Comparison of ENCODE assay signal across 25 cellular contexts in the genomic region with DNA sequence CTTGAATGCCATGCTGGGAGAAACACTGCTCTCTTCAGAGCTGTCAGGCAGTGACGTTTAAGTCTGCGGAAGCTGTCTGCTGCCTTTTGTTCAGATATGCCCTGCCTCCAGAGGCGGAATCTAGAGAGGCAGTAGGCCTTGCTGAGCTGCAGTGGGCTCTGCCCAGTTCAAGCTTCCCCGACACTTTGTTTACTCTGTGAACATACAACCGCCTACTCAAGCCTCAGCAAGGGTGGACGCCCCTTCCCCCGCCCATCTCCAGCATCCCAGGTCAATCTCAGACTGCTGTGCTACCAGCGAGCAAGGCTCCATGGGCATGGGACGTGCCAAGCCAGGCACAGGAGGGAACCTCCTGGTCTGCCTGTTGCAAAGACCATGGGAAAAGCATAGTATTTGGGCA.
"Had no signal": no experiment of that assay in that cellular context is flagged by ENCODE, and none has a peak within 500 bp of the region (broad histone marks: within the 10 kb centered on the region; RNA-seq: fewer than 3 reads in every experiment).

No MANE protein-coding gene starts in this region.

- H3K27me3 Mint-ChIP-seq: dendritic cell treated with granulocyte-macrophage colony-stimulating factor and Interleukin-4, amounts not matched to agents 40 ng/mL and 50 ng/mL, for 4 days had no signal

- DNase-seq: colonic mucosa; effector memory CD4-positive, alpha-beta T cell; erythroblast; esophagus squamous epithelium; foreskin melanocyte; hypothalamus; immature natural killer cell; islet precursor cell; left ventricle myocardium superior; lower lobe of right lung; natural killer cell; occipital lobe; ovary; posterior cingulate gyrus; psoas muscle; right cardiac atrium; sigmoid colon; stimulated activated CD4-positive, alpha-beta T cell treated with anti-CD3 and anti-CD28 coated beads, Interleukin-2, amount 100 ng/mL, for 24 hours; stimulated activated CD4-positive, alpha-beta T cell treated with anti-CD3 and anti-CD28 coated beads, Interleukin-4, amount 100 ng/mL, for 24 hours; stimulated activated naive CD4-positive, alpha-beta T cell treated with Interleukin-2 at 50 U/mL for 16 hours; stomach; thyroid gland had no signal

- H3K9me3 ChIP-seq: colonic mucosa, lower lobe of right lung, ovary, psoas muscle, thyroid gland had no signal

- H3K4me3 Mint-ChIP-seq: dendritic cell treated with granulocyte-macrophage colony-stimulating factor and Interleukin-4, amounts not matched to agents 40 ng/mL and 50 ng/mL, for 4 days; immature natural killer cell; natural killer cell; stimulated activated effector memory CD8-positive, alpha-beta T cell treated with anti-CD3 and anti-CD28 coated beads, Interleukin-12 subunit alpha, Interleukin-12 subunit beta, amount 100 ng/mL, for 72 hours; type B pancreatic cell had no signal

- H3K27me3 ChIP-seq: colonic mucosa, esophagus squamous epithelium, ovary, sigmoid colon, stomach, thyroid gland had no signal

- H3K9me3 Mint-ChIP-seq: dendritic cell treated with granulocyte-macrophage colony-stimulating factor and Interleukin-4, amounts not matched to agents 40 ng/mL and 50 ng/mL, for 4 days had no signal

- H3K36me3 Mint-ChIP-seq: immature natural killer cell; natural killer cell; stimulated activated effector memory CD8-positive, alpha-beta T cell treated with anti-CD3 and anti-CD28 coated beads, Interleukin-12 subunit alpha, Interleukin-12 subunit beta, amount 100 ng/mL, for 72 hours; type B pancreatic cell had no signal

- H3K27ac Mint-ChIP-seq: dendritic cell treated with granulocyte-macrophage colony-stimulating factor and Interleukin-4, amounts not matched to agents 40 ng/mL and 50 ng/mL, for 4 days; immature natural killer cell; natural killer cell; stimulated activated effector memory CD8-positive, alpha-beta T cell treated with anti-CD3 and anti-CD28 coated beads, Interleukin-12 subunit alpha, Interleukin-12 subunit beta, amount 100 ng/mL, for 72 hours; type B pancreatic cell had no signal

- H3K27ac ChIP-seq: colonic mucosa, esophagus squamous epithelium, lower lobe of right lung, ovary, psoas muscle, sigmoid colon, stomach, thyroid gland had no signal

- H3K4me1 ChIP-seq: colonic mucosa, esophagus squamous epithelium, lower lobe of right lung, psoas muscle, sigmoid colon, stomach, thyroid gland had no signal

- H3K36me3 ChIP-seq: colonic mucosa, esophagus squamous epithelium, lower lobe of right lung, ovary, sigmoid colon, stomach, thyroid gland had no signal

- H3K4me1 Mint-ChIP-seq: immature natural killer cell; natural killer cell; stimulated activated effector memory CD8-positive, alpha-beta T cell treated with anti-CD3 and anti-CD28 coated beads, Interleukin-12 subunit alpha, Interleukin-12 subunit beta, amount 100 ng/mL, for 72 hours had no signal

- H3K4me3 ChIP-seq: colonic mucosa, esophagus squamous epithelium, lower lobe of right lung, ovary, psoas muscle, sigmoid colon, stomach, thyroid gland had no signal
